8 cellular contexts compared by ENCODE assay signal in the genomic region with DNA sequence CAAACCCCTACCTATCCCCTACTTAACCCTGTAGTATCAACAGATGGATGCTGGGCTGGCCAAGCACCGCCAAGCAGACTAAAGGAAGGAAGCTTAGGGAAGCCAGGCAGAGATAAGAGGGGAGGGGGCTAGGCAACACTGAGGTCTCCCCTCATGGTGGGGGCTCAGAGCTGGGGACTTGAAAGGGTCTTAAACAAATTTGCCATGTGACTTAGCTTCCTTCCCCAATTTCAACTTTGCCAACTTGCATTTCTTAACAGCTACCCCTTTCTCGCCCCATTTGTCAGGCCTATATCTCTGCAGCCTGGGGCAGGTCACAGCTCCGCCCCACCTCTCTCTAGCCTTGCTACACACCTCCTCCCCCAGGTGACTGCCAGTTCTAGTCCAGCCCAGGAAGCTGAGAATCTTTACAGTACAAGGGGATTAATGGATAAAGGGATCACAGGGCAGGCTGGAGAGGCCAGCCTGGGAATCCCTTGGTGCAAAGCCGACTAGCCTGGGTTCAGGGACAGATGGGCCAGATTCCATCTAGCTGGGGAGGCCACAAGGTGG. TPM values are rescaled to one million over a fixed set of nuclear protein-coding genes. Genes with fewer than 3 reads are reported as not detected.
DNase-seq lines count a peak whose midpoint lies in the region; FAIRE-seq and TF ChIP-seq lines count a peak whose summit lies in the region.

No MANE protein-coding gene starts in this region.

- H3K23ac ChIP-seq in H1 (ENCODE audit: insufficient read length), result no peak overlapping the region

- H3K27me3 ChIP-seq in SU-DHL-6 (ENCODE audit: low read length), result no peaks in the 10 kb centered on the region
- H3K27me3 ChIP-seq in H1 (replicated peaks in 1 of 4; ENCODE audit: control insufficient read depth in 3 of 4, extremely low read depth in 1 of 4, insufficient read depth in 3 of 4, low read length in 3 of 4), result peaks cover 0 to 5% (median under 1%) of the 10 kb centered on the region in 4 experiments; a peak in 2 of 7 replicates

- H4K20me1 ChIP-seq in SU-DHL-6 (ENCODE audit: low read depth, low read length) (no peaks in the 10 kb centered on the region), H1 (replicated peaks in 1 of 2; ENCODE audit: control insufficient read depth in 1 of 2, insufficient read depth in 2 of 2, low read length in 2 of 2) (peaks cover 0 to 5% of the 10 kb centered on the region in 2 experiments)

- no peak overlapping the region for H2BK120ac ChIP-seq in H1 (replicated peaks; ENCODE audit: low read depth, low read length)

- H3K9ac ChIP-seq in SU-DHL-6 (ENCODE audit: low read length), result peak overlapping the region; percentile 23; the same call in 1 of the 2 replicates
- no peak overlapping the region for H3K9ac ChIP-seq in H1 (replicated peaks in 1 of 4; ENCODE audit: extremely low read depth in 1 of 4, low read depth in 3 of 4, low read length in 3 of 4)

- H3F3A ChIP-seq in SU-DHL-6 (ENCODE audit: insufficient read depth), result peaks cover 8% of the 10 kb centered on the region

- no peak for TF ChIP-seq POLR2A in H1 (IDR thresholded peaks at IDR 0.05; ENCODE audit: control extremely low read depth in 1 of 2, low read depth in 2 of 2, low read length in 2 of 2)

- H3K27ac Mint-ChIP-seq in stimulated activated naive CD8-positive, alpha-beta T cell treated with anti-CD3 and anti-CD28 coated beads, Interleukin-15, Interleukin-2, amounts not matched to agents 100 ng/mL and 50 ng/mL, for 24 hours, result peak overlapping the region; percentile 96

- POLR2A ChIA-PET in H1 (lab: Charles Lee; ENCODE audit: partially characterized antibody), result interaction anchor here (0.9 to 6.8 kb wide), 6 partner anchors 9 to 127 kb away, joined by 3 to 41 read pairs (median 3); a partner anchor contains a TSS

- peaks cover 18% of the 10 kb centered on the region; the same call in 1 of the 2 replicates for H3K23me2 ChIP-seq in H1 (ENCODE audit: low read depth, low read length)

- 83% methylated on average over 4 of the region's 4 CpGs; no CpG with 5 or more reads in 1 of the 2 experiments for WGBS in H1 (ENCODE audit: extremely low coverage in 1 of 2, insufficient coverage in 1 of 2, insufficient read length in 1 of 2, insufficient replicate concordance in 2 of 2, low coverage in 1 of 2, low lambda C conversion rate in 2 of 2, missing lambda C conversion rate in 1 of 2), 2 experiments

- no peak overlapping the region for H2BK12ac ChIP-seq in H1 (ENCODE audit: low read depth, low read length)

- no peaks in the 10 kb centered on the region for H3K9me2 ChIP-seq in SU-DHL-6 (replicated peaks; ENCODE audit: insufficient read depth, low read length)

- H3K79me2 ChIP-seq in SU-DHL-6 (ENCODE audit: insufficient read depth, low read length), result no peaks in the 10 kb centered on the region
- H3K79me2 ChIP-seq in H1 (ENCODE audit: control insufficient read depth in 1 of 2, insufficient read depth in 2 of 2, low read length in 2 of 2), result peaks cover 0 to 32% of the 10 kb centered on the region in 2 experiments; a peak in 3 of 4 replicates

- peak overlapping the region; percentile 45 for H3K4me2 ChIP-seq in SU-DHL-6 (ENCODE audit: low read depth, low read length, poor library complexity, severe bottlenecking)
- H3K4me2 ChIP-seq in H1 (ENCODE audit: insufficient read depth in 1 of 2, low read depth in 2 of 2, low read length in 2 of 2), result peak overlapping the region; percentile 29 to 90; a peak in 3 of 4 replicates

- no peak overlapping the region for H4K5ac ChIP-seq in H1 (ENCODE audit: insufficient read length, low read depth, low read length)

- H3K9me3 ChIP-seq in SU-DHL-6 (ENCODE audit: insufficient read depth, low read length) (no peaks in the 10 kb centered on the region), H1 (ENCODE audit: insufficient read depth in 2 of 2, low read depth in 1 of 2, low read length in 1 of 2) (no peaks in the 10 kb centered on the region)

- TF ChIP-seq EP300 in H1 (IDR thresholded peaks at IDR 0.05; ENCODE audit: borderline replicate concordance in 1 of 2, low read depth in 2 of 2, low read length in 2 of 2), result no peak

- no peak overlapping the region for H3K56ac ChIP-seq in H1 (replicated peaks; ENCODE audit: insufficient read length, low read depth, low read length)

- H2BK5ac ChIP-seq in H1 (ENCODE audit: low read depth, low read length), result 0 out of 2 replicates have a peak overlapping the region, but pooled peaks have one; percentile 60

- peak overlapping the region; percentile 29 for H2AFZ ChIP-seq in SU-DHL-6 (ENCODE audit: low read depth, low read length, severe bottlenecking)
- H2AFZ ChIP-seq in H1 (ENCODE audit: low read length), result no peak overlapping the region

- TF ChIP-seq CTCF in SU-DHL-6 (IDR thresholded peaks at IDR 0.05; ENCODE audit: insufficient read depth, low read length, poor library complexity, severe bottlenecking) (no peak), H1 (IDR thresholded peaks at IDR 0.05; ENCODE audit: control extremely low read depth in 1 of 3, insufficient read depth in 1 of 3, low read depth in 1 of 3, low read length in 3 of 3) (no peak)

- no peak for TF ChIP-seq RAD21 in H1 (IDR thresholded peaks at IDR 0.05 in 1 of 2, conservative IDR thresholded peaks at IDR 0.05 in 1 of 2; ENCODE audit: low read depth in 2 of 2, low read length in 2 of 2)

- peaks cover 11% of the 10 kb centered on the region for H3K79me1 ChIP-seq in H1 (ENCODE audit: low read depth, low read length)

- FAIRE-seq in H1 (lab: Jason Lieb, UNC), result no peak

- no peak overlapping the region for H3K4me3 ChIP-seq in SU-DHL-6 (ENCODE audit: insufficient read depth, low read length, poor library complexity, severe bottlenecking)
- H3K4me3 ChIP-seq in H1 (ENCODE audit: extremely low read depth in 1 of 4, insufficient read depth in 2 of 4, low read depth in 3 of 4, low read length in 4 of 4), result no peak overlapping the region

- H2BK20ac ChIP-seq in H1 (ENCODE audit: low read length), result no peak overlapping the region

- CTCF ChIA-PET in H1 (lab: Charles Lee; ENCODE audit: partially characterized antibody), result interaction anchor here (0.5 to 23.5 kb wide), 22 partner anchors 10 to 1607 kb away, joined by 3 to 532 read pairs (median 6); no protein-coding TSS in a partner anchor

- peaks cover 12% of the 10 kb centered on the region for H3K36me3 Mint-ChIP-seq in stimulated activated naive CD8-positive, alpha-beta T cell treated with anti-CD3 and anti-CD28 coated beads, Interleukin-15, Interleukin-2, amounts not matched to agents 100 ng/mL and 50 ng/mL, for 24 hours (ENCODE audit: low read depth)

- no peak overlapping the region for H3K4ac ChIP-seq in H1 (replicated peaks; ENCODE audit: insufficient read length, low read depth, low read length)

- H3K14ac ChIP-seq in H1 (ENCODE audit: insufficient read length), result no peak overlapping the region

- no peaks in the 10 kb centered on the region for H3K27me3 Mint-ChIP-seq in stimulated activated naive CD8-positive, alpha-beta T cell treated with anti-CD3 and anti-CD28 coated beads, Interleukin-15, Interleukin-2, amounts not matched to agents 100 ng/mL and 50 ng/mL, for 24 hours

- peaks cover 91% of the 10 kb centered on the region for H3K4me1 Mint-ChIP-seq in stimulated activated naive CD8-positive, alpha-beta T cell treated with anti-CD3 and anti-CD28 coated beads, Interleukin-15, Interleukin-2, amounts not matched to agents 100 ng/mL and 50 ng/mL, for 24 hours (ENCODE audit: low read depth)

- H2AK5ac ChIP-seq in H1 (ENCODE audit: low read depth, low read length), result no peak overlapping the region

- H4K91ac ChIP-seq in H1 (replicated peaks; ENCODE audit: insufficient read length, low read length), result no peak overlapping the region

- peak overlapping the region; percentile 51 for H3K18ac ChIP-seq in H1 (ENCODE audit: extremely low read depth, low read length)

- 0 out of 2 replicates have a peak overlapping the region, but pooled peaks have one; percentile 17 for H4K8ac ChIP-seq in H1 (ENCODE audit: extremely low read depth, insufficient read depth, low read length)

- H3K36me3 ChIP-seq in SU-DHL-6 (ENCODE audit: low read length) (no peaks in the 10 kb centered on the region), H1 (ENCODE audit: control insufficient read depth in 2 of 4, insufficient read depth in 4 of 4, low read length in 3 of 4) (no peaks in the 10 kb centered on the region)

- H3K27ac ChIP-seq in SU-DHL-6 (ENCODE audit: low read depth, low read length), result peak overlapping the region; percentile 83
- no peak overlapping the region for H3K27ac ChIP-seq in H1 (ENCODE audit: low read depth, low read length)

- peak; percentile 62 for DNase-seq in activated CD4-positive, alpha-beta T cell treated with anti-CD3 and anti-CD28 coated beads for 48 hours
- no peak for DNase-seq in activated CD4-positive, alpha-beta T cell treated with anti-CD3 and anti-CD28 coated beads for 1 hour
- DNase-seq in H1 (ENCODE audit: low read depth in 1 of 2, low spot score in 2 of 2) (no peak), NCI-H1092 treated with DMSO at 0.1 percent for 48 hours (lab: John Stamatoyannopoulos, UW) (no peak), NCI-H2196 treated with DMSO at 0.1 percent for 48 hours (lab: John Stamatoyannopoulos, UW; ENCODE audit: unreplicated experiment) (no peak), D341Med (ENCODE audit: low spot score) (no peak)

- peaks cover 22 to 52% (median 35%) of the 10 kb centered on the region in 4 experiments for H3K4me1 ChIP-seq in H1 (replicated peaks in 1 of 4; ENCODE audit: control insufficient read depth in 3 of 4, insufficient read depth in 4 of 4, low read length in 3 of 4)

- no peak overlapping the region for H2BK15ac ChIP-seq in H1 (ENCODE audit: low read length)

- H3K9me3 Mint-ChIP-seq in stimulated activated naive CD8-positive, alpha-beta T cell treated with anti-CD3 and anti-CD28 coated beads, Interleukin-15, Interleukin-2, amounts not matched to agents 100 ng/mL and 50 ng/mL, for 24 hours, result no peaks in the 10 kb centered on the region

- peak overlapping the region; percentile 88 for H3K4me3 Mint-ChIP-seq in stimulated activated naive CD8-positive, alpha-beta T cell treated with anti-CD3 and anti-CD28 coated beads, Interleukin-15, Interleukin-2, amounts not matched to agents 100 ng/mL and 50 ng/mL, for 24 hours

TF ChIP-seq in H1, 55 proteins besides CTCF, POLR2A, EP300 and RAD21 (continues in another document):
- TF ChIP-seq SIN3A (conservative IDR thresholded peaks at IDR 0.05 in 1 of 2, IDR thresholded peaks at IDR 0.05 in 1 of 2; ENCODE audit: low read depth in 1 of 2, low read length in 2 of 2) (no peak), SIX5 (IDR thresholded peaks at IDR 0.05; ENCODE audit: low read depth, low read length) (no peak), GTF2F1 (IDR thresholded peaks at IDR 0.05; ENCODE audit: borderline replicate concordance, low read depth, low read length) (no peak), ASH2L (IDR thresholded peaks at IDR 0.05; ENCODE audit: low read length) (no peak)

RNA-seq across cellular contexts. Expression of a gene that starts 3.4 kb away (rescaled TPM):
- total RNA-seq in H1 (2021; fragmentation: NEBNext Ultra II Directional; extraction: Animal tissue kit (Norgen Biotek cat#: 25700)), result 26.5 and 27.2 TPM in 2 replicates
- polyA plus RNA-seq in H1 (2011; rRNA removed), result 10.8 and 20.1 TPM in 2 replicates
- polyA plus RNA-seq in H1 (2011; cell fraction: cytosol; rRNA removed), result 12.4 TPM
- 38.7 TPM for polyA plus RNA-seq in H1 (2011; cell fraction: nucleus; rRNA removed)
- polyA plus RNA-seq in H1 (2012, experiment 1 of 2), result 10.4 to 15.3 TPM (median 13.4 TPM) in 4 replicates
- 10.2 TPM for polyA plus RNA-seq in H1 (2012, experiment 2 of 2)
- 9.0 TPM for polyA plus RNA-seq in H1 (2013, experiment 1 of 2)
- polyA plus RNA-seq in H1 (2013, experiment 2 of 2), result 8.8 TPM
- 15.0 and 21.9 TPM in 2 replicates for polyA minus RNA-seq in H1 (2011; rRNA and poly(A)+ RNA removed)
- polyA minus RNA-seq in H1 (2011; cell fraction: cytosol; rRNA and poly(A)+ RNA removed), result 17.5 TPM
- 22.0 TPM for polyA minus RNA-seq in H1 (2011; cell fraction: nucleus; rRNA and poly(A)+ RNA removed)
